ENCODE assay signal across 36 cellular contexts in genomic region chr17:14541714-14542113, GRCh38.
DNase-seq lines count a peak whose midpoint lies in the region; ATAC-seq, FAIRE-seq and TF ChIP-seq lines count a peak whose summit lies in the region.
"Had no signal": no experiment of that assay in that cellular context is flagged by ENCODE, and none has a peak within 500 bp of the region (broad histone marks: within the 10 kb centered on the region; RNA-seq: fewer than 3 reads in every experiment).

No MANE protein-coding gene starts in this region.

- intact Hi-C loops in HepG2 (cut with micrococcal nuclease; ENCODE audit: unreplicated experiment) (no loop called here), right lobe of liver (cut with DNase I) (no loop called here), K562 (cut with micrococcal nuclease) (no loop called here)

- H3K36me3 Mint-ChIP-seq in WTC11: peaks cover 9% of the 10 kb centered on the region
- H3K36me3 Mint-ChIP-seq: CD14-positive monocyte; CD4-positive, alpha-beta memory T cell; CD4-positive, CD25-positive, alpha-beta regulatory T cell; CD8-positive, alpha-beta T cell had no signal

- CTCF ChIA-PET in HepG2 (lab: Yijun Ruan, JAX; ENCODE audit: low intra/inter-chr PET ratio, low total read pairs) (no interaction called here), HEK293 (lab: Yijun Ruan, JAX) (no interaction called here), WTC11 (lab: Charles Lee) (no interaction called here), K562 (lab: Yijun Ruan, JAX; ENCODE audit: low intra/inter-chr PET ratio) (no interaction called here)

- H3K4me1 ChIP-seq in HepG2 (ENCODE audit: insufficient read depth, low read length): peaks cover 9% of the 10 kb centered on the region; the same call in 1 of the 2 replicates
- no peaks in the 10 kb centered on the region for H3K4me1 ChIP-seq in right lobe of liver
- H3K4me1 ChIP-seq in HEK293 (ENCODE audit: control insufficient read depth, insufficient read depth, low read length): no peaks in the 10 kb centered on the region
- H3K4me1 ChIP-seq in K562 (replicated peaks in 1 of 2; ENCODE audit: control insufficient read depth in 2 of 2, insufficient read depth in 2 of 2, low read length in 2 of 2): no peaks in the 10 kb centered on the region
- H3K4me1 ChIP-seq: A549, BE2C, Caco-2 had no signal

- ATAC-seq in HepG2: no peak
- ATAC-seq in right lobe of liver: no peak
- ATAC-seq in WTC11: no peak
- ATAC-seq in K562: no peak
- ATAC-seq: A549; CD8-positive, alpha-beta T cell had no signal

- BruUV-seq in HepG2 (replicated peaks; lab: Mats Ljungman, UMichigan) (no TSS peak), K562 (replicated peaks; lab: Mats Ljungman, UMichigan) (no TSS peak)

- H4K20me1 ChIP-seq in HepG2 (ENCODE audit: insufficient read depth, low read length) (no peaks in the 10 kb centered on the region), K562 (replicated peaks; ENCODE audit: control insufficient read depth, insufficient read depth, low read length) (no peaks in the 10 kb centered on the region)
- H4K20me1 ChIP-seq: BLaER1; BLaER1 treated with 17β-estradiol and CSF1 and Interleukin-3, amounts not matched to agents 10 nM and 100 nM had no signal

- H3K27ac Mint-ChIP-seq in WTC11: no peak overlapping the region
- H3K27ac Mint-ChIP-seq: B cell; CD14-positive monocyte; CD4-positive, alpha-beta T cell; CD4-positive, CD25-positive, alpha-beta regulatory T cell; CD8-positive, alpha-beta T cell had no signal

- TF ChIP-seq RAD21 in HepG2 (CRISPR knock-in tag; IDR thresholded peaks at IDR 0.05) (no peak), K562 (CRISPR knock-in tag; conservative IDR thresholded peaks at IDR 0.05 in 1 of 2, IDR thresholded peaks at IDR 0.05 in 1 of 2) (no peak)

- H3K36me3 ChIP-seq in HepG2 (replicated peaks in 1 of 2; ENCODE audit: control insufficient read depth in 1 of 2, insufficient read depth in 2 of 2, low read length in 2 of 2): peaks cover 0 to 3% of the 10 kb centered on the region in 2 experiments; a peak in 2 of 5 replicates
- no peaks in the 10 kb centered on the region for H3K36me3 ChIP-seq in right lobe of liver
- H3K36me3 ChIP-seq in HEK293 (ENCODE audit: control insufficient read depth in 2 of 2, insufficient read depth in 1 of 2, low read length in 2 of 2): no peaks in the 10 kb centered on the region
- no peaks in the 10 kb centered on the region for H3K36me3 ChIP-seq in K562 (ENCODE audit: control insufficient read depth, insufficient read depth, low read length)
- H3K36me3 ChIP-seq: BE2C; BLaER1; BLaER1 treated with 17β-estradiol and CSF1 and Interleukin-3, amounts not matched to agents 10 nM and 100 nM had no signal

- H3K27me3 ChIP-seq in HepG2 (ENCODE audit: control insufficient read depth in 1 of 2, insufficient read depth in 2 of 2, low read length in 2 of 2): no peaks in the 10 kb centered on the region
- H3K27me3 ChIP-seq in right lobe of liver: no peaks in the 10 kb centered on the region
- peaks cover 0 to 5% of the 10 kb centered on the region in 2 experiments; a peak in 1 of 5 replicates for H3K27me3 ChIP-seq in K562 (ENCODE audit: control insufficient read depth in 2 of 2, insufficient read depth in 2 of 2, low read length in 2 of 2)
- H3K27me3 ChIP-seq: BE2C; BLaER1; BLaER1 treated with 17β-estradiol and CSF1 and Interleukin-3, amounts not matched to agents 10 nM and 100 nM had no signal

- H3K4me3 ChIP-seq in HepG2 (replicated peaks in 1 of 3; ENCODE audit: insufficient read depth in 1 of 3, low read depth in 2 of 3, low read length in 3 of 3) (no peak overlapping the region), right lobe of liver (no peak overlapping the region), HEK293 (ENCODE audit: low read depth, low read length) (no peak overlapping the region), K562 (no peak overlapping the region)
- H3K4me3 ChIP-seq: A549; BLaER1; BLaER1 treated with 17β-estradiol and CSF1 and Interleukin-3, amounts not matched to agents 10 nM and 100 nM had no signal

- TF ChIP-seq POLR2A in HepG2 (IDR thresholded peaks at IDR 0.05; ENCODE audit: insufficient read depth in 1 of 2, low read depth in 2 of 2, low read length in 2 of 2) (no peak), right lobe of liver (IDR thresholded peaks at IDR 0.05) (no peak), K562 (conservative IDR thresholded peaks at IDR 0.05) (no peak)

- H3K79me2 ChIP-seq in HepG2 (ENCODE audit: insufficient read depth, low read length) (no peaks in the 10 kb centered on the region), K562 (ENCODE audit: control insufficient read depth, insufficient read depth, low read length) (no peaks in the 10 kb centered on the region)

- peaks cover 20% of the 10 kb centered on the region for H3K4me1 Mint-ChIP-seq in WTC11
- H3K4me1 Mint-ChIP-seq: B cell had no signal

- H3K4me2 ChIP-seq in HepG2 (ENCODE audit: low read depth, low read length) (no peak overlapping the region), K562 (ENCODE audit: insufficient read depth, low read length) (no peak overlapping the region)
- H3K4me2 ChIP-seq: A549; BLaER1; BLaER1 treated with 17β-estradiol and CSF1 and Interleukin-3, amounts not matched to agents 10 nM and 100 nM had no signal

- TF ChIP-seq CTCF in HepG2 (CRISPR knock-in tag; IDR thresholded peaks at IDR 0.05) (no peak), right lobe of liver (IDR thresholded peaks at IDR 0.05) (no peak), HEK293 (tag by site-specific recombination; IDR thresholded peaks at IDR 0.05) (no peak), WTC11 (IDR thresholded peaks at IDR 0.05) (no peak), K562 (IDR thresholded peaks at IDR 0.05 in 2 of 3, conservative IDR thresholded peaks at IDR 0.05 in 1 of 3; ENCODE audit: insufficient read depth in 2 of 3, low read depth in 1 of 3, low read length in 3 of 3) (no peak)

- H3K27ac ChIP-seq in HepG2 (ENCODE audit: extremely low read length, insufficient read depth, low read length) (no peak overlapping the region), right lobe of liver (no peak overlapping the region), HEK293 (ENCODE audit: extremely low read depth, low read depth, low read length) (no peak overlapping the region), K562 (ENCODE audit: extremely low read depth, low read depth, low read length) (no peak overlapping the region)
- H3K27ac ChIP-seq: 22Rv1; A549; BLaER1; BLaER1 treated with 17β-estradiol and CSF1 and Interleukin-3, amounts not matched to agents 10 nM and 100 nM; C4-2B had no signal

- TF ChIP-seq EP300 in HepG2 (IDR thresholded peaks at IDR 0.05; ENCODE audit: low read depth in 2 of 2, low read length in 2 of 2) (no peak), HepG2 (CRISPR knock-in tag; IDR thresholded peaks at IDR 0.05; ENCODE audit: borderline replicate concordance) (no peak), K562 (IDR thresholded peaks at IDR 0.05; ENCODE audit: low read length) (no peak)

- WGBS in HepG2 (ENCODE audit: low lambda C conversion rate): 97% methylated on average over 2 of the region's 2 CpGs
- 63% methylated on average over 2 of the region's 2 CpGs for WGBS in right lobe of liver (ENCODE audit: insufficient coverage, low coverage, low lambda C conversion rate, missing lambda C conversion rate)
- WGBS in K562 (ENCODE audit: insufficient coverage, low coverage, missing lambda C conversion rate): 0% methylated on average over 1 of the region's 2 CpGs

- H3K9ac ChIP-seq in HepG2 (ENCODE audit: insufficient read depth, low read depth, low read length) (no peak overlapping the region), K562 (ENCODE audit: insufficient read depth in 1 of 2, low read depth in 2 of 2, low read length in 2 of 2) (no peak overlapping the region)
- H3K9ac ChIP-seq: BLaER1; BLaER1 treated with 17β-estradiol and CSF1 and Interleukin-3, amounts not matched to agents 10 nM and 100 nM had no signal

- POLR2A ChIA-PET in HepG2 (lab: Yijun Ruan, JAX) (no interaction called here), HEK293 (lab: Yijun Ruan, JAX) (no interaction called here), WTC11 (lab: Charles Lee) (no interaction called here), K562 (lab: Yijun Ruan, JAX) (no interaction called here)

- in situ Hi-C loops in HepG2 (cut with HindIII; ENCODE audit: extremely low pct_ligation_motif_present, low pct_unique_long_range_greater_than_20kb) (no loop called here), K562 (cut with MboI) (no loop called here)

- FAIRE-seq in HepG2 (lab: Jason Lieb, UNC) (no peak), K562 (lab: Jason Lieb, UNC) (no peak)
- FAIRE-seq: A204.1, A549, D721Med had no signal

- H3K9me3 Mint-ChIP-seq in WTC11: peaks cover 16% of the 10 kb centered on the region

- no peaks in the 10 kb centered on the region; the same call in 1 of the 2 replicates for H3K27me3 Mint-ChIP-seq in WTC11 (ENCODE audit: low read depth)
- H3K27me3 Mint-ChIP-seq: CD4-positive, alpha-beta T cell had no signal

- H3K9me1 ChIP-seq in K562 (ENCODE audit: control insufficient read depth, insufficient read depth, low read length): no peaks in the 10 kb centered on the region

- H2AFZ ChIP-seq in HepG2 (ENCODE audit: low read length): no peak overlapping the region
- H2AFZ ChIP-seq in K562 (ENCODE audit: low read depth, low read length): no peak overlapping the region

- H3K4me3 Mint-ChIP-seq in WTC11: no peak overlapping the region
- H3K4me3 Mint-ChIP-seq: B cell; CD14-positive monocyte; CD4-positive, alpha-beta memory T cell; CD4-positive, alpha-beta T cell; CD4-positive, CD25-positive, alpha-beta regulatory T cell; CD8-positive, alpha-beta memory T cell; CD8-positive, alpha-beta T cell had no signal

- DNase-seq in HepG2 (ENCODE audit: low spot score) (no peak), right lobe of liver (no peak), WTC11 (ENCODE audit: low spot score) (no peak), K562 (ENCODE audit: extremely low read depth in 1 of 4, low spot score in 3 of 4) (no peak), DMS114 treated with DMSO at 0.1 percent for 48 hours (lab: John Stamatoyannopoulos, UW; ENCODE audit: unreplicated experiment) (no peak), DMS79 treated with DMSO at 0.1 percent for 48 hours (lab: John Stamatoyannopoulos, UW) (no peak)
- no peak for DNase-seq in activated CD4-positive, alpha-beta T cell treated with anti-CD3 and anti-CD28 coated beads for 48 hours
- DNase-seq: 8988T; ACHN; AML-193; BE2C; C1 segment of cervical spinal cord; Caco-2; Calu3; CD4-positive, alpha-beta memory T cell; CD4-positive, alpha-beta T cell; CD4-positive, CD25-positive, alpha-beta regulatory T cell; CD8-positive, alpha-beta memory T cell; CD8-positive, alpha-beta T cell; COR-L47; DMS 273 treated with DMSO at 0.1 percent for 48 hours; DMS153; DMS53; DMS79; DND-41; EL had no signal

- H3K9me3 ChIP-seq in HepG2 (ENCODE audit: low read length): no peaks in the 10 kb centered on the region
- no peaks in the 10 kb centered on the region for H3K9me3 ChIP-seq in right lobe of liver
- H3K9me3 ChIP-seq in HEK293 (ENCODE audit: control insufficient read depth, insufficient read depth, low read depth, low read length): no peaks in the 10 kb centered on the region
- H3K9me3 ChIP-seq in K562 (replicated peaks; ENCODE audit: control insufficient read depth, insufficient read depth, low read depth, low read length): no peaks in the 10 kb centered on the region
- H3K9me3 ChIP-seq: BE2C, Caco-2 had no signal

TF ChIP-seq in HepG2, 621 proteins besides CTCF, POLR2A, EP300 and RAD21 (continues in another document):
- TF ChIP-seq FOXA3 (CRISPR knock-in tag; IDR thresholded peaks at IDR 0.05): no peak

Comparison
In these comparisons a context has a peak if more than half of its experiments do, and no peak if none do; other contexts are left out.
1. Of the 241 proteins assayed by ChIP-seq in both HepG2 and K562: peak only in HepG2: HNRNPK, PCBP1 and PCBP2; only in K562: ZNF512; in both: none; in neither: 237.